Comparison of ENCODE assay signal across 28 cellular contexts in the genomic region with DNA sequence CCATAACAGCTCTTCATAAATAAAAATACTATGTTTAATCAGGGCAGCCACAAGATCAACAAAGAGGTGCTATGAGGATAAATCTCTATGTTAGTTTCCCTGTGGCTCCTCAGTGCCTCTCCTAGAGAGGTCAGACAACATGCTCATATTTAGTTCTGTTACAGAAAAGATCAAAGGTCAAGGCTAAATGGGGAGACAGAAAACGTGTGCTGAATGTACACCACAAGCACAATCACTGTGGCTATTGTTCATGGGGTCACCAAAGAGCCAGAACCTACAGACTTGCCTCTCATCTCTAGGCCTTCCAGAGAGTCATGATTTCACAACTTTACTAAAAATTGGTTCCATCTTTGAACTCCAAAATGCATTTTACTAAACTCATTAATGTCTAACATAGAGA.
"Had no signal": no experiment of that assay in that cellular context is flagged by ENCODE, and none has a peak within 500 bp of the region (broad histone marks: within the 10 kb centered on the region; RNA-seq: fewer than 3 reads in every experiment).

No MANE protein-coding gene starts in this region.

- H3K36me3 ChIP-seq: colonic mucosa, esophagus muscularis mucosa, esophagus squamous epithelium, gastrocnemius medialis, gastroesophageal sphincter, heart left ventricle, heart right ventricle had no signal

- H3K27ac ChIP-seq: colonic mucosa, coronary artery, dorsolateral prefrontal cortex, epithelial cell of prostate, esophagus muscularis mucosa, esophagus squamous epithelium, foreskin keratinocyte, gastrocnemius medialis, gastroesophageal sphincter, heart left ventricle, heart right ventricle had no signal

- DNase-seq: colonic mucosa; cortex of kidney; dermis blood vessel endothelial cell; dorsolateral prefrontal cortex; effector CD4-positive, alpha-beta T cell; effector CD8-positive, alpha-beta T cell; effector memory CD4-positive, alpha-beta T cell; effector memory CD8-positive, alpha-beta T cell; endodermal cell; erythroblast; esophagus squamous epithelium; foreskin fibroblast; foreskin keratinocyte; foreskin melanocyte; gastrocnemius medialis; glutamatergic neuron; head of caudate nucleus; heart left ventricle; heart right ventricle had no signal

- H3K9me3 ChIP-seq: colonic mucosa, esophagus muscularis mucosa, esophagus squamous epithelium, gastrocnemius medialis, gastroesophageal sphincter, heart left ventricle, heart right ventricle had no signal

- H3K27me3 ChIP-seq: colonic mucosa, dorsolateral prefrontal cortex, esophagus muscularis mucosa, esophagus squamous epithelium, foreskin keratinocyte, gastrocnemius medialis, gastroesophageal sphincter, heart left ventricle, heart right ventricle had no signal

- FAIRE-seq: colon, endometrium, endothelial cell of umbilical vein, frontal cortex had no signal

- H3K4me1 ChIP-seq: colonic mucosa, esophagus muscularis mucosa, esophagus squamous epithelium, foreskin keratinocyte, gastrocnemius medialis, gastroesophageal sphincter, heart left ventricle, heart right ventricle had no signal

- H3K4me3 ChIP-seq: colonic mucosa, coronary artery, dorsolateral prefrontal cortex, esophagus muscularis mucosa, esophagus squamous epithelium, gastrocnemius medialis, gastroesophageal sphincter, heart left ventricle, heart right ventricle had no signal

- ATAC-seq: effector memory CD8-positive, alpha-beta T cell; esophagus mucosa; foreskin keratinocyte; gastrocnemius medialis; gastroesophageal sphincter; heart left ventricle; heart right ventricle had no signal
